11 cellular contexts compared by ENCODE assay signal in genomic region chr19:2255982-2256685, GRCh38. TPM values are rescaled to one million over a fixed set of nuclear protein-coding genes. Genes with fewer than 3 reads are reported as not detected.
DNase-seq lines count a peak whose midpoint lies in the region; ATAC-seq, FAIRE-seq and TF ChIP-seq lines count a peak whose summit lies in the region.
"Had no signal": no experiment of that assay in that cellular context is flagged by ENCODE, and none has a peak within 500 bp of the region (broad histone marks: within the 10 kb centered on the region; RNA-seq: fewer than 3 reads in every experiment).

A gene with protein sequence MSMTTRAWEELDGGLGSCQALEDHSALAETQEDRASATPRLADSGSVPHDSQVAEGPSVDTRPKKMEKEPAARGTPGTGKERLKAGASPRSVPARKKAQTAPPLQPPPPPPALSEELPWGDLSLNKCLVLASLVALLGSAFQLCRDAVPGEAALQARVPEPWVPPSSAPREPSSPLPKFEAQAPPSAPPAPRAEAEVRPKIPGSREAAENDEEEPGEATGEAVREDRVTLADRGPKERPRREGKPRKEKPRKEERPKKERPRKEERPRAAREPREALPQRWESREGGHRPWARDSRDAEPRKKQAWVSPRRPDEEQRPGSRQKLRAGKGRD (minus strand): TSS chr19:2256417. CDS start chr19:2255314, 1,103 bp downstream.

- no peak for ATAC-seq in GM19324 (IDR thresholded peaks at IDR 0.05; ENCODE audit: low FRiP score, unreplicated experiment)

- H3K4me3 Mint-ChIP-seq in activated CD4-positive, alpha-beta T cell treated with anti-CD3 and anti-CD28 coated beads, Interleukin-2, amount 10 ng/mL, durations not matched to agents 24 days and 14 days = no peak within 1 kb of the TSS
- H3K4me3 Mint-ChIP-seq in activated T-helper 1 cell treated with anti-CD3 and anti-CD28 coated beads, Interleukin-12 subunit alpha, Interleukin-12 subunit beta, Interleukin-2, Interleukin-4 antibody, amounts not matched to agents 30 ng/mL and 10 ng/mL and 1 ng/mL, durations not matched to agents 14 hours and 24 hours and 36 hours = no peak within 1 kb of the TSS
- no peak within 1 kb of the TSS for H3K4me3 Mint-ChIP-seq in progenitor cell of endocrine pancreas (ENCODE audit: low read depth)
- H3K4me3 Mint-ChIP-seq: dendritic cell treated with granulocyte-macrophage colony-stimulating factor and Interleukin-4, amounts not matched to agents 40 ng/mL and 50 ng/mL, for 4 days had no signal

- no peaks in the 10 kb centered on the region for H3K9me3 Mint-ChIP-seq in activated CD4-positive, alpha-beta T cell treated with anti-CD3 and anti-CD28 coated beads, Interleukin-2, amount 10 ng/mL, durations not matched to agents 24 days and 14 days
- H3K9me3 Mint-ChIP-seq in activated T-helper 1 cell treated with anti-CD3 and anti-CD28 coated beads, Interleukin-12 subunit alpha, Interleukin-12 subunit beta, Interleukin-2, Interleukin-4 antibody, amounts not matched to agents 30 ng/mL and 10 ng/mL and 1 ng/mL, durations not matched to agents 14 hours and 24 hours and 36 hours = no peaks in the 10 kb centered on the region
- H3K9me3 Mint-ChIP-seq in progenitor cell of endocrine pancreas (ENCODE audit: low read depth) = no peaks in the 10 kb centered on the region
- H3K9me3 Mint-ChIP-seq: dendritic cell treated with granulocyte-macrophage colony-stimulating factor and Interleukin-4, amounts not matched to agents 40 ng/mL and 50 ng/mL, for 4 days had no signal

- peaks cover 27% of the 10 kb centered on the region for H3K4me1 Mint-ChIP-seq in activated CD4-positive, alpha-beta T cell treated with anti-CD3 and anti-CD28 coated beads, Interleukin-2, amount 10 ng/mL, durations not matched to agents 24 days and 14 days
- H3K4me1 Mint-ChIP-seq in activated T-helper 1 cell treated with anti-CD3 and anti-CD28 coated beads, Interleukin-12 subunit alpha, Interleukin-12 subunit beta, Interleukin-2, Interleukin-4 antibody, amounts not matched to agents 30 ng/mL and 10 ng/mL and 1 ng/mL, durations not matched to agents 14 hours and 24 hours and 36 hours (ENCODE audit: low read depth) = peaks cover 20% of the 10 kb centered on the region
- H3K4me1 Mint-ChIP-seq in progenitor cell of endocrine pancreas (ENCODE audit: low read depth) = peaks cover 3% of the 10 kb centered on the region

- peak within 1 kb of the TSS; percentile 94 for H3K27ac Mint-ChIP-seq in activated CD4-positive, alpha-beta T cell treated with anti-CD3 and anti-CD28 coated beads, Interleukin-2, amount 10 ng/mL, durations not matched to agents 24 days and 14 days
- H3K27ac Mint-ChIP-seq in activated T-helper 1 cell treated with anti-CD3 and anti-CD28 coated beads, Interleukin-12 subunit alpha, Interleukin-12 subunit beta, Interleukin-2, Interleukin-4 antibody, amounts not matched to agents 30 ng/mL and 10 ng/mL and 1 ng/mL, durations not matched to agents 14 hours and 24 hours and 36 hours = peak within 1 kb of the TSS; percentile 80
- H3K27ac Mint-ChIP-seq in progenitor cell of endocrine pancreas = peak within 1 kb of the TSS; percentile 60
- H3K27ac Mint-ChIP-seq: dendritic cell treated with granulocyte-macrophage colony-stimulating factor and Interleukin-4, amounts not matched to agents 40 ng/mL and 50 ng/mL, for 4 days had no signal

- intact Hi-C loops in activated CD4-positive, alpha-beta T cell treated with anti-CD3 and anti-CD28 coated beads, Interleukin-2, amount 10 ng/mL, durations not matched to agents 24 days and 14 days (cut with micrococcal nuclease) = no loop called here
- intact Hi-C loops in activated T-helper 1 cell treated with anti-CD3 and anti-CD28 coated beads, Interleukin-12 subunit alpha, Interleukin-12 subunit beta, Interleukin-2, Interleukin-4 antibody, amounts not matched to agents 30 ng/mL and 10 ng/mL and 1 ng/mL, durations not matched to agents 14 hours and 24 hours and 36 hours (cut with micrococcal nuclease) = no loop called here

- H3K27me3 Mint-ChIP-seq in activated CD4-positive, alpha-beta T cell treated with anti-CD3 and anti-CD28 coated beads, Interleukin-2, amount 10 ng/mL, durations not matched to agents 24 days and 14 days = peaks cover 15% of the 10 kb centered on the region
- H3K27me3 Mint-ChIP-seq in activated T-helper 1 cell treated with anti-CD3 and anti-CD28 coated beads, Interleukin-12 subunit alpha, Interleukin-12 subunit beta, Interleukin-2, Interleukin-4 antibody, amounts not matched to agents 30 ng/mL and 10 ng/mL and 1 ng/mL, durations not matched to agents 14 hours and 24 hours and 36 hours (ENCODE audit: insufficient read depth) = peaks cover 6% of the 10 kb centered on the region
- H3K27me3 Mint-ChIP-seq in progenitor cell of endocrine pancreas = peaks cover 4% of the 10 kb centered on the region

- FAIRE-seq in RCC 7860 (lab: Jason Lieb, UNC) = no peak

- TF ChIP-seq CTCF in progenitor cell of endocrine pancreas (IDR thresholded peaks at IDR 0.05; ENCODE audit: unreplicated experiment) (no peak), GM10266 (IDR thresholded peaks at IDR 0.05; ENCODE audit: control insufficient read depth, insufficient read depth, low read depth, missing control alignments) (no peak)

- H3K36me3 Mint-ChIP-seq in activated CD4-positive, alpha-beta T cell treated with anti-CD3 and anti-CD28 coated beads, Interleukin-2, amount 10 ng/mL, durations not matched to agents 24 days and 14 days (ENCODE audit: low read depth) = no peaks in the 10 kb centered on the region
- H3K36me3 Mint-ChIP-seq in activated T-helper 1 cell treated with anti-CD3 and anti-CD28 coated beads, Interleukin-12 subunit alpha, Interleukin-12 subunit beta, Interleukin-2, Interleukin-4 antibody, amounts not matched to agents 30 ng/mL and 10 ng/mL and 1 ng/mL, durations not matched to agents 14 hours and 24 hours and 36 hours (ENCODE audit: low read depth) = no peaks in the 10 kb centered on the region
- no peaks in the 10 kb centered on the region for H3K36me3 Mint-ChIP-seq in progenitor cell of endocrine pancreas (ENCODE audit: insufficient read depth)

- no peak for DNase-seq in activated CD4-positive, alpha-beta T cell treated with anti-CD3 and anti-CD28 coated beads, Interleukin-2, amount 10 ng/mL, durations not matched to agents 24 days and 14 days
- DNase-seq in activated CD4-positive, alpha-beta T cell treated with anti-CD3 and anti-CD28 coated beads for 48 hours = no peak
- DNase-seq in NCI-H146 treated with DMSO at 0.1 percent for 48 hours (lab: John Stamatoyannopoulos, UW; ENCODE audit: unreplicated experiment) = peak; percentile 57
- DNase-seq in activated T-helper 1 cell treated with anti-CD3 and anti-CD28 coated beads, Interleukin-12 subunit alpha, Interleukin-12 subunit beta, Interleukin-2, Interleukin-4 antibody, amounts not matched to agents 30 ng/mL and 10 ng/mL and 1 ng/mL, durations not matched to agents 14 hours and 24 hours and 36 hours (ENCODE audit: low spot score) = no peak
- no peak for DNase-seq in progenitor cell of endocrine pancreas (ENCODE audit: low spot score, unreplicated experiment)
- no peak for DNase-seq in GM10266 (ENCODE audit: extremely low spot score)
- no peak for DNase-seq in RCC 7860 (ENCODE audit: low spot score)
- DNase-seq: MG63, WERI-Rb-1 had no signal

RNA-seq across cellular contexts. Expression of the gene that starts here (rescaled TPM):
- 0.40 and 0.91 TPM in 2 replicates for total RNA-seq in activated CD4-positive, alpha-beta T cell treated with anti-CD3 and anti-CD28 coated beads, Interleukin-2, amount 10 ng/mL, durations not matched to agents 24 days and 14 days
- total RNA-seq in activated T-helper 1 cell treated with anti-CD3 and anti-CD28 coated beads, Interleukin-12 subunit alpha, Interleukin-12 subunit beta, Interleukin-2, Interleukin-4 antibody, amounts not matched to agents 30 ng/mL and 10 ng/mL and 1 ng/mL, durations not matched to agents 14 hours and 24 hours and 36 hours = 0.34 TPM in 1 of 2 replicates, not detected in the other
- 1.00 and 1.6 TPM in 2 replicates for total RNA-seq in progenitor cell of endocrine pancreas
